In the genomic region with DNA sequence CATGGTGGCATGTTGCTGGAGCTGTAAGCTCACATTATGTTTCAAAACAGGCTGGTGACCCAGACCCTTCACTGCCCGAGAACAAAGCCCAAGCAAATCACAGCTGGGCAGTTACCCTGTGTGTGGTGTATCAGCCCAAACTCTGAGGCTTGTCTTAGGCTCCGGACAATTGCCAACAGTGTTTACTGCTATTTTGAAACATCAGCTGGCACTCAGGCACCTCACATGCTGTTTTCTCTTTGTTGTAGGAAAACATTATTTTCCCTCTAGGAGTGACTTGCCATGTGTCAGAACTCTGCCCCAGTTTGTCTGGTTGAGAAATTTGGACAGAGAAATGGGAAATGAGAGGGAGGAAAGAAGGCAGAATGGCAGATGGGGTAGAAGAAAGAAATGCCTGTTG, we compare ENCODE assay signal across 24 cellular contexts.
"Had no signal": no experiment of that assay in that cellular context is flagged by ENCODE, and none has a peak within 500 bp of the region (broad histone marks: within the 10 kb centered on the region; RNA-seq: fewer than 3 reads in every experiment).

No MANE protein-coding gene starts in this region.

- H3K4me3 ChIP-seq: lower lobe of right lung, ovary, psoas muscle, thyroid gland had no signal

- H3K4me1 ChIP-seq: psoas muscle, thyroid gland had no signal

- ATAC-seq: esophagus mucosa; left ventricle myocardium superior; lower lobe of right lung; natural killer cell; right cardiac atrium; stimulated activated naive CD8-positive, alpha-beta T cell treated with anti-CD3 and anti-CD28 coated beads, Interleukin-15, amount 100 ng/mL, for 72 hours had no signal

- DNase-seq: central memory CD4-positive, alpha-beta T cell; effector CD8-positive, alpha-beta T cell; endodermal cell; foreskin melanocyte; immature natural killer cell; islet precursor cell; left ventricle myocardium superior; lower lobe of right lung; natural killer cell; occipital lobe; ovary; posterior cingulate gyrus; psoas muscle; right cardiac atrium; small intestine; stimulated activated CD4-positive, alpha-beta T cell treated with anti-CD3 and anti-CD28 coated beads, Interleukin-15, amount 100 ng/mL, for 24 hours; stimulated activated CD4-positive, alpha-beta T cell treated with anti-CD3 and anti-CD28 coated beads, Interleukin-2, amount 100 ng/mL, for 48 hours; stimulated activated naive CD4-positive, alpha-beta T cell; stimulated activated naive CD8-positive, alpha-beta T cell treated with anti-CD3 and anti-CD28 coated beads, Interleukin-15, amount 100 ng/mL, for 72 hours; thyroid gland; trophoblast cell had no signal

- H3K4me1 Mint-ChIP-seq: immature natural killer cell; natural killer cell; stimulated activated naive CD8-positive, alpha-beta T cell treated with anti-CD3 and anti-CD28 coated beads, Interleukin-15, amount 100 ng/mL, for 72 hours had no signal

- H3K36me3 Mint-ChIP-seq: natural killer cell had no signal

- H3K36me3 ChIP-seq: lower lobe of right lung, ovary, thyroid gland had no signal

- H3K9me3 ChIP-seq: ovary, psoas muscle, thyroid gland had no signal

- H3K27ac ChIP-seq: epithelial cell of prostate, lower lobe of right lung, ovary, psoas muscle, thyroid gland had no signal

- FAIRE-seq: colon, small intestine had no signal

- H3K4me3 Mint-ChIP-seq: endodermal cell; immature natural killer cell; natural killer cell; stimulated activated naive CD8-positive, alpha-beta T cell treated with anti-CD3 and anti-CD28 coated beads, Interleukin-15, amount 100 ng/mL, for 72 hours had no signal

- H3K27ac Mint-ChIP-seq: endodermal cell; immature natural killer cell; natural killer cell; stimulated activated naive CD8-positive, alpha-beta T cell treated with anti-CD3 and anti-CD28 coated beads, Interleukin-15, amount 100 ng/mL, for 72 hours had no signal

- H3K27me3 ChIP-seq: ovary, thyroid gland had no signal
